In genomic region chr15:72685925-72686794, GRCh38 we compare ENCODE assay signal across 8 cellular contexts.
A peak's percentile ranks its signal among the peaks of the same experiment; 100 is the strongest.
DNase-seq lines count a peak whose midpoint lies in the region; ATAC-seq and TF ChIP-seq lines count a peak whose summit lies in the region.

TSS of gene BBS4 (plus strand) at chr15:72686207. CDS start at chr15:72686228, 21 bp downstream.
A gene with protein sequence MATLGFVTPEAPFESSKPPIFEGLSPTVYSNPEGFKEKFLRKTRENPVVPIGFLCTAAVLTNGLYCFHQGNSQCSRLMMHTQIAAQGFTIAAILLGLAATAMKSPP (minus strand): TSS chr15:72686182. CDS start chr15:72676374, 9,808 bp downstream.

- peak within 1 kb of the TSS; percentile 67 for H3K9ac ChIP-seq in SU-DHL-6 (ENCODE audit: low read length)

- H3K27ac ChIP-seq in SU-DHL-6 (ENCODE audit: low read depth, low read length): peak within 1 kb of the TSS; percentile 44

- DNase-seq in brain pericyte (ENCODE audit: low read depth, low spot score): peak; percentile 52
- DNase-seq in iPS-NIHi11 (ENCODE audit: low spot score): peak; percentile 82
- peak; percentile 78 for DNase-seq in stimulated activated CD4-positive, alpha-beta T cell treated with anti-CD3 and anti-CD28 coated beads, Interleukin-12 subunit alpha, Interleukin-12 subunit beta, amount 100 ng/mL, for 4 hours
- no peak for DNase-seq in NCI-H2227 (lab: John Stamatoyannopoulos, UW; ENCODE audit: unreplicated experiment)
- no peak for DNase-seq in OCI-M2 (lab: John Stamatoyannopoulos, UW; ENCODE audit: unreplicated experiment)

- peak within 1 kb of the TSS; percentile 88 for H3K4me2 ChIP-seq in SU-DHL-6 (ENCODE audit: low read depth, low read length, poor library complexity, severe bottlenecking)

- H3K36me3 ChIP-seq in SU-DHL-6 (ENCODE audit: low read length): no peaks in the 10 kb centered on the region

- H3K79me2 ChIP-seq in SU-DHL-6 (ENCODE audit: insufficient read depth, low read length): no peaks in the 10 kb centered on the region

- peak within 1 kb of the TSS; percentile 65 for H3K4me3 ChIP-seq in SU-DHL-6 (ENCODE audit: insufficient read depth, low read length, poor library complexity, severe bottlenecking)

- no peaks in the 10 kb centered on the region for H3K9me3 ChIP-seq in SU-DHL-6 (ENCODE audit: insufficient read depth, low read length)

- peaks cover 14% of the 10 kb centered on the region; the same call in 1 of the 2 replicates for H3F3A ChIP-seq in SU-DHL-6 (ENCODE audit: insufficient read depth)

- H2AFZ ChIP-seq in SU-DHL-6 (ENCODE audit: low read depth, low read length, severe bottlenecking): peak within 1 kb of the TSS; percentile 89

- no peaks in the 10 kb centered on the region for H4K20me1 ChIP-seq in SU-DHL-6 (ENCODE audit: low read depth, low read length)

- TF ChIP-seq CTCF in SU-DHL-6 (IDR thresholded peaks at IDR 0.05; ENCODE audit: insufficient read depth, low read length, poor library complexity, severe bottlenecking): no peak

- H3K9me2 ChIP-seq in SU-DHL-6 (replicated peaks; ENCODE audit: insufficient read depth, low read length): no peaks in the 10 kb centered on the region

- ATAC-seq in GM18858 (IDR thresholded peaks at IDR 0.05; ENCODE audit: unreplicated experiment) (peak; percentile 76), HG03045 (IDR thresholded peaks at IDR 0.05; ENCODE audit: unreplicated experiment) (peak; percentile 98)

- no peaks in the 10 kb centered on the region for H3K27me3 ChIP-seq in SU-DHL-6 (ENCODE audit: low read length)

Comparison
In these comparisons a context has a peak if more than half of its experiments do, and no peak if none do; other contexts are left out.
1. DNase-seq: peak in brain pericyte (single experiment), iPS-NIHi11 (single experiment) and stimulated activated CD4-positive, alpha-beta T cell treated with anti-CD3 and anti-CD28 coated beads, Interleukin-12 subunit alpha, Interleukin-12 subunit beta, amount 100 ng/mL, for 4 hours (single experiment); none in NCI-H2227 (single experiment) and OCI-M2 (single experiment).